9 cellular contexts compared by ENCODE assay signal in the genomic region with DNA sequence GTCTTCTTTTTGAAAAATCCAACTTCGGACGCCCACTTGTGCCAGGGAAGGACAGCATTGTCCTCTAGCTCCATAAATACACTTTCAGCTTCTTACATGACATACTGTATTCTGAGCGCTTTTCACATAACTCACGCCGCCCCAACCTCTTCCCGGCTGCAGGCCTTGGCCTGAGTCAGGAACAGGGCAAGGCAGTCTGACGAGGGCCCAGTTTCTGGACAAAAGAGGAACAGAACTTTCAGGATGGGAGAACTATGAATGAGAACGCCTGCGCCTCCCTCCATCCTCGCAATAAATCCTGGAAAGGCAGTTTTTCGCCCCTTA. TPM values are rescaled to one million over a fixed set of nuclear protein-coding genes. Genes with fewer than 3 reads are reported as not detected.
DNase-seq lines count a peak whose midpoint lies in the region; ATAC-seq and TF ChIP-seq lines count a peak whose summit lies in the region.
"Had no signal": no experiment of that assay in that cellular context is flagged by ENCODE, and none has a peak within 500 bp of the region (broad histone marks: within the 10 kb centered on the region; RNA-seq: fewer than 3 reads in every experiment).

No MANE protein-coding gene starts in this region.

- H4K8ac ChIP-seq in mesenchymal stem cell (ENCODE audit: low read length) = peak overlapping the region; percentile 0

- peaks cover 11% of the 10 kb centered on the region for H3K79me1 ChIP-seq in mesenchymal stem cell (replicated peaks; ENCODE audit: low read length, poor library complexity, severe bottlenecking)

- peak overlapping the region; percentile 70 for H2AFZ ChIP-seq in mesenchymal stem cell (ENCODE audit: low read depth, low read length)

- no peak overlapping the region for H3K14ac ChIP-seq in mesenchymal stem cell (ENCODE audit: low read length in 2 of 2)

- H3K27ac Mint-ChIP-seq in immature natural killer cell = no peak overlapping the region
- H3K27ac Mint-ChIP-seq: stimulated activated naive CD8-positive, alpha-beta T cell treated with anti-CD3 and anti-CD28 coated beads, Interleukin-15, Interleukin-2, amounts not matched to agents 100 ng/mL and 50 ng/mL, for 24 hours had no signal

- intact Hi-C loops in body of pancreas (cut with DNase I) = no loop called here

- H3K4me3 Mint-ChIP-seq in immature natural killer cell = no peak overlapping the region
- H3K4me3 Mint-ChIP-seq: stimulated activated naive CD8-positive, alpha-beta T cell treated with anti-CD3 and anti-CD28 coated beads, Interleukin-15, Interleukin-2, amounts not matched to agents 100 ng/mL and 50 ng/mL, for 24 hours had no signal

- H2BK15ac ChIP-seq in mesenchymal stem cell (ENCODE audit: low read depth, poor library complexity, severe bottlenecking) = no peak overlapping the region

- H2AK5ac ChIP-seq in mesenchymal stem cell (ENCODE audit: low read length, severe bottlenecking) = no peak overlapping the region

- no peak overlapping the region for H3K23ac ChIP-seq in mesenchymal stem cell (ENCODE audit: low read length in 2 of 2)

- H3K36me3 ChIP-seq in body of pancreas (replicated peaks in 1 of 2; ENCODE audit: insufficient read depth in 1 of 2, low read depth in 2 of 2) (peaks cover 0 to 3% of the 10 kb centered on the region in 2 donors), mesenchymal stem cell (ENCODE audit: control insufficient read depth in 1 of 2, insufficient read depth in 2 of 2, low read depth in 1 of 2, low read length in 2 of 2) (peaks cover 11 to 32% of the 10 kb centered on the region in 2 experiments)

- H3K4me2 ChIP-seq in mesenchymal stem cell (ENCODE audit: low read length, poor library complexity, severe bottlenecking) = peak overlapping the region; percentile 41

- peak; percentile 18 for ATAC-seq in GM19452 (IDR thresholded peaks at IDR 0.05; ENCODE audit: unreplicated experiment)
- peak; percentile 4 for ATAC-seq in HG03139 (IDR thresholded peaks at IDR 0.05; ENCODE audit: unreplicated experiment)
- peak; percentile 19 for ATAC-seq in body of pancreas

- H3K4me1 Mint-ChIP-seq in immature natural killer cell = peaks cover 25 to 35% of the 10 kb centered on the region in 2 donors

- in situ Hi-C loops in GM13977 (cut with MboI; ENCODE audit: low pct_unique_long_range_greater_than_20kb, low sequenced_read_pairs, unreplicated experiment) = no loop called here

- WGBS in body of pancreas, 2 donors = 0 to 2% methylated on average over 11 of the region's 11 CpGs
- 5% methylated on average over 11 of the region's 11 CpGs for WGBS in mesenchymal stem cell

- peak overlapping the region; percentile 18 to 71 for H3K4me3 ChIP-seq in body of pancreas
- H3K4me3 ChIP-seq in mesenchymal stem cell (ENCODE audit: insufficient read depth in 1 of 2, low read depth in 1 of 2, low read length in 2 of 2) = peak overlapping the region; percentile 61 to 90

- TF ChIP-seq POLR2A in body of pancreas (IDR thresholded peaks at IDR 0.05) = no peak

- peaks cover 16 to 27% (median 21%) of the 10 kb centered on the region in 3 donors for H3K36me3 Mint-ChIP-seq in immature natural killer cell

- H2BK5ac ChIP-seq in mesenchymal stem cell (ENCODE audit: low read depth, low read length, poor library complexity, severe bottlenecking) = no peak overlapping the region

- H3K18ac ChIP-seq in mesenchymal stem cell (ENCODE audit: low read depth in 1 of 2, low read length in 2 of 2) = peak overlapping the region in 1 of 2 experiments; percentile 90

- H2BK12ac ChIP-seq in mesenchymal stem cell (ENCODE audit: low read length in 2 of 2) = no peak overlapping the region

- H3K9ac ChIP-seq in mesenchymal stem cell (ENCODE audit: low read length) = peak overlapping the region; percentile 98

- no peaks in the 10 kb centered on the region for H3K9me3 Mint-ChIP-seq in immature natural killer cell
- H3K9me3 Mint-ChIP-seq: stimulated activated naive CD8-positive, alpha-beta T cell treated with anti-CD3 and anti-CD28 coated beads, Interleukin-15, Interleukin-2, amounts not matched to agents 100 ng/mL and 50 ng/mL, for 24 hours had no signal

- no peak overlapping the region for H2BK120ac ChIP-seq in mesenchymal stem cell (ENCODE audit: low read depth, low read length)

- TF ChIP-seq CTCF in body of pancreas (IDR thresholded peaks at IDR 0.05) = no peak
- no peak for TF ChIP-seq CTCF in GM13977 (IDR thresholded peaks at IDR 0.05; ENCODE audit: extremely low read depth, insufficient read depth, missing control alignments)

- H3K27me3 ChIP-seq in body of pancreas (no peaks in the 10 kb centered on the region), mesenchymal stem cell (ENCODE audit: control insufficient read depth in 1 of 2, insufficient read depth in 1 of 2, low read length in 2 of 2) (no peaks in the 10 kb centered on the region)

- peak overlapping the region; percentile 83 to 97 (median 96) for H3K27ac ChIP-seq in body of pancreas
- H3K27ac ChIP-seq in mesenchymal stem cell (ENCODE audit: low read length, poor library complexity, severe bottlenecking) = peak overlapping the region; percentile 69

- H4K91ac ChIP-seq in mesenchymal stem cell (ENCODE audit: low read length) = no peak overlapping the region

- peaks cover 0 to 2% (median 1%) of the 10 kb centered on the region in 3 donors for H3K27me3 Mint-ChIP-seq in immature natural killer cell (ENCODE audit: low read depth in 3 of 3)
- H3K27me3 Mint-ChIP-seq: stimulated activated naive CD8-positive, alpha-beta T cell treated with anti-CD3 and anti-CD28 coated beads, Interleukin-15, Interleukin-2, amounts not matched to agents 100 ng/mL and 50 ng/mL, for 24 hours had no signal

- H3K4ac ChIP-seq in mesenchymal stem cell (ENCODE audit: low read depth in 1 of 2, low read length in 2 of 2) = peak overlapping the region in 1 of 2 experiments; percentile 65

- DNase-seq in body of pancreas (no peak), mesenchymal stem cell (no peak), immature natural killer cell (no peak), GM13977 (ENCODE audit: low spot score) (no peak), retina (no peak), NCI-H82 (lab: John Stamatoyannopoulos, UW) (no peak)

- peaks cover 45% of the 10 kb centered on the region for H3K4me1 ChIP-seq in body of pancreas
- peaks cover 5% of the 10 kb centered on the region for H3K4me1 ChIP-seq in mesenchymal stem cell (ENCODE audit: control insufficient read depth, insufficient read depth, low read depth, low read length)

- no peaks in the 10 kb centered on the region for H3K9me3 ChIP-seq in body of pancreas
- H3K9me3 ChIP-seq in mesenchymal stem cell (ENCODE audit: control insufficient read depth, low read length) = no peaks in the 10 kb centered on the region

RNA-seq across cellular contexts. Expression of gene DCTN4, which starts 0.6 kb away (rescaled TPM):
- 10 to 100 TPM; 30.6 to 49.4 TPM for total RNA-seq in body of pancreas
- 29.3 TPM for polyA plus RNA-seq in mesenchymal stem cell (2013, experiment 1 of 2)
- polyA plus RNA-seq in mesenchymal stem cell (2013, experiment 2 of 2) = 29.6 TPM
- 10 to 100 TPM in 1 of 3 donors, 1 to 10 TPM in 2; 8.0 to 10.6 (median 9.4) TPM for polyA plus RNA-seq in immature natural killer cell

RNA-seq across cellular contexts. Expression of gene SMIM3, which starts 20.4 kb away (rescaled TPM):
- 10 to 100 TPM; 40.2 to 51.6 TPM for total RNA-seq in body of pancreas
- 106 TPM for polyA plus RNA-seq in mesenchymal stem cell (2013, experiment 1 of 2)
- polyA plus RNA-seq in mesenchymal stem cell (2013, experiment 2 of 2) = 108 TPM
- polyA plus RNA-seq in immature natural killer cell = 10 to 100 TPM; 20.1 to 32.6 (median 21.7) TPM

RNA-seq across cellular contexts. Expression of gene RBM22, which starts 57.3 kb away (rescaled TPM):
- 10 to 100 TPM; 22.8 to 28.7 TPM for total RNA-seq in body of pancreas
- polyA plus RNA-seq in mesenchymal stem cell (2013, experiment 1 of 2) = 32.2 TPM
- polyA plus RNA-seq in mesenchymal stem cell (2013, experiment 2 of 2) = 31.6 TPM
- 10 to 100 TPM; 52.9 to 73.3 (median 62.9) TPM for polyA plus RNA-seq in immature natural killer cell
